9 cellular contexts compared by ENCODE assay signal in genomic region chr3:106183762-106184391, GRCh38.
DNase-seq lines count a peak whose midpoint lies in the region; ATAC-seq and TF ChIP-seq lines count a peak whose summit lies in the region.
"Had no signal": no experiment of that assay in that cellular context is flagged by ENCODE, and none has a peak within 500 bp of the region (broad histone marks: within the 10 kb centered on the region; RNA-seq: fewer than 3 reads in every experiment).

No MANE protein-coding gene starts in this region.

- DNase-seq in activated B cell treated with CpG ODN at 0.5 μM for 24 hours = no peak
- DNase-seq in mesothelial cell of epicardium (ENCODE audit: low spot score in 2 of 2, unreplicated experiment in 2 of 2) = no peak
- no peak for DNase-seq in NCI-H1092 (lab: John Stamatoyannopoulos, UW)
- DNase-seq in head of caudate nucleus = no peak
- no peak for DNase-seq in HAP-1 (ENCODE audit: low spot score in 2 of 2)
- DNase-seq: H9 had no signal

- H3K27me3 ChIP-seq in HAP-1 (ENCODE audit: low read depth) = 0 out of 2 replicates have a peak, but pooled peaks cover 3% of the 10 kb centered on the region

- in situ Hi-C loops in HAP-1 (cut with MboI; ENCODE audit: low sequenced_read_pairs) = no loop called here

- CTCF ChIA-PET in activated B cell treated with CpG ODN at 0.5 μM for 24 hours (lab: Charles Lee) = no interaction called here

- no peaks in the 10 kb centered on the region for H3K9me3 ChIP-seq in HAP-1

- H3K4me1 ChIP-seq in HAP-1 = no peaks in the 10 kb centered on the region

- ATAC-seq in GM18519 (IDR thresholded peaks at IDR 0.05; ENCODE audit: low FRiP score, unreplicated experiment) (peak; percentile 31), HG02884 (IDR thresholded peaks at IDR 0.05; ENCODE audit: unreplicated experiment) (peak; percentile 40), activated B cell treated with CpG ODN at 0.5 μM for 24 hours (ENCODE audit: low read depth) (no peak), HG03039 (IDR thresholded peaks at IDR 0.05; ENCODE audit: unreplicated experiment) (no peak)

- no peaks in the 10 kb centered on the region for H3K36me3 ChIP-seq in HAP-1 (replicated peaks)

- H3K4me1 Mint-ChIP-seq in activated B cell treated with CpG ODN at 0.5 μM for 24 hours (peaks cover 23% of the 10 kb centered on the region), mesothelial cell of epicardium (peaks cover 17% of the 10 kb centered on the region)
- H3K4me1 Mint-ChIP-seq: H9 had no signal

- H3K36me3 Mint-ChIP-seq in activated B cell treated with CpG ODN at 0.5 μM for 24 hours (ENCODE audit: low read depth) = no peaks in the 10 kb centered on the region
- H3K36me3 Mint-ChIP-seq in mesothelial cell of epicardium = no peaks in the 10 kb centered on the region

- intact Hi-C loops in activated B cell treated with CpG ODN at 0.5 μM for 24 hours (cut with micrococcal nuclease) = loop anchor here (2.0 kb wide), 1 partner anchor 23 kb away; no protein-coding TSS in a partner anchor
- intact Hi-C loops in head of caudate nucleus (cut with DNase I) = no loop called here

- no peak overlapping the region for H3K4me3 ChIP-seq in HAP-1

- no peak overlapping the region for H3K4me3 Mint-ChIP-seq in activated B cell treated with CpG ODN at 0.5 μM for 24 hours
- no peak overlapping the region for H3K4me3 Mint-ChIP-seq in mesothelial cell of epicardium
- H3K4me3 Mint-ChIP-seq: H9 had no signal

- H3K27me3 Mint-ChIP-seq in activated B cell treated with CpG ODN at 0.5 μM for 24 hours = peaks cover 4% of the 10 kb centered on the region
- no peaks in the 10 kb centered on the region for H3K27me3 Mint-ChIP-seq in mesothelial cell of epicardium (ENCODE audit: low read depth)

- H3K9me3 Mint-ChIP-seq in activated B cell treated with CpG ODN at 0.5 μM for 24 hours (no peaks in the 10 kb centered on the region), mesothelial cell of epicardium (no peaks in the 10 kb centered on the region)
- H3K9me3 Mint-ChIP-seq: H9 had no signal

- POLR2A ChIA-PET in activated B cell treated with CpG ODN at 0.5 μM for 24 hours (lab: Charles Lee) = no interaction called here

- peak overlapping the region; percentile 9 for H3K27ac Mint-ChIP-seq in activated B cell treated with CpG ODN at 0.5 μM for 24 hours
- H3K27ac Mint-ChIP-seq in mesothelial cell of epicardium = peak overlapping the region; percentile 39
- H3K27ac Mint-ChIP-seq: H9 had no signal

- no peak for TF ChIP-seq CTCF in activated B cell treated with CpG ODN at 0.5 μM for 24 hours (IDR thresholded peaks at IDR 0.05)
- TF ChIP-seq CTCF in mesothelial cell of epicardium (IDR thresholded peaks at IDR 0.05; ENCODE audit: unreplicated experiment) = no peak

Comparison
In these comparisons a context has a peak if more than half of its experiments do, and no peak if none do; other contexts are left out.
1. ATAC-seq: peak in GM18519 (single experiment) and HG02884 (single experiment); none in activated B cell treated with CpG ODN at 0.5 μM for 24 hours (single experiment) and HG03039 (single experiment).